Comparison of ENCODE assay signal across 22 cellular contexts in the genomic region with DNA sequence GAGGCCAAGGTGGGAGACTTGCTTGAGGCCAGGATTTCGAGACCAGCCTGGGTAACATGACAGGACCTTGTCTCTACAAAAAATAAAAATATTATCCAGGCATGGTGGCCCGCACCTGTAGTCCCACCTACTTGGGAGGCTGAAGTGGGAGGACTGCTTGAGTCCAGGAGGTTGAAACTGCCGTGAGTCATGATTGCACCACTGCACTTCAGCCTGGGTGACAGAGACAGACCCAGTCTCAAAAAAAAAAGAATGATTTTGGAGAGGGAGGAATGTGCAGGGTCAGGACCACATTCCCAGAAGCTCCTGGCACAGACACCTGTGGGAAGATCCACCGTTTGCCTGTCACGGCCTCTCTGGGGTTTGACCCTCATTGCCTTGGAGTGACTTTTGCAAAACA. TPM values are rescaled to one million over a fixed set of nuclear protein-coding genes. Genes with fewer than 3 reads are reported as not detected.
"Had no signal": no experiment of that assay in that cellular context is flagged by ENCODE, and none has a peak within 500 bp of the region (broad histone marks: within the 10 kb centered on the region; RNA-seq: fewer than 3 reads in every experiment).

No MANE protein-coding gene starts in this region.

- H3K9me3 ChIP-seq: SK-N-SH had no signal

- H3K27ac ChIP-seq: HL-60 had no signal

- H3K4me2 ChIP-seq: SK-N-SH had no signal

- DNase-seq: Kasumi-1, KG1, MM.1S, NCI-H1092 treated with DMSO at 0.1 percent for 48 hours, NCI-H1436, NCI-H187, NCI-H2029, NCI-H2081 treated with DMSO at 0.1 percent for 48 hours, NCI-H2171, NCI-H226, NCI-H446, NCI-H510A, NCI-H524 treated with DMSO at 0.1 percent for 48 hours, NCI-H69, NCI-H774, RPMI8226, SHP77, SK-N-SH, SW 1271 had no signal

- H3K9ac ChIP-seq: SK-N-SH had no signal

- H3K9me2 ChIP-seq: SK-N-SH had no signal

RNA-seq across cellular contexts. Expression of gene TULP2, which starts 46.9 kb away (rescaled TPM):
- total RNA-seq: M059J, SK-MEL-5 had no signal
